22 cellular contexts compared by ENCODE assay signal in genomic region chr1:223609961-223610360, GRCh38. TPM values are rescaled to one million over a fixed set of nuclear protein-coding genes. Genes with fewer than 3 reads are reported as not detected.
DNase-seq lines count a peak whose midpoint lies in the region; ATAC-seq and TF ChIP-seq lines count a peak whose summit lies in the region.
"Had no signal": no experiment of that assay in that cellular context is flagged by ENCODE, and none has a peak within 500 bp of the region (broad histone marks: within the 10 kb centered on the region; RNA-seq: fewer than 3 reads in every experiment).

No MANE protein-coding gene starts in this region.

- BruUV-seq in Caco-2 (replicated peaks; lab: Mats Ljungman, UMichigan), result no TSS peak

- H3K4me3 Mint-ChIP-seq in nephron (no peak overlapping the region), Caco-2 (ENCODE audit: unreplicated experiment) (no peak overlapping the region)
- H3K4me3 Mint-ChIP-seq: CD4-positive, alpha-beta T cell; GM23338 had no signal

- H3K4me3 ChIP-seq in Caco-2 (ENCODE audit: low read depth, low read length) (no peak overlapping the region), uterus (no peak overlapping the region)
- H3K4me3 ChIP-seq: BLaER1, GM23338, SJSA1 had no signal

- POLR2A ChIA-PET in Caco-2 (lab: Charles Lee), result no interaction called here

- intact Hi-C loops in Caco-2 (cut with micrococcal nuclease; ENCODE audit: unreplicated experiment) (no loop called here), uterus (cut with DNase I; ENCODE audit: low total_unique reads) (no loop called here)

- no peaks in the 10 kb centered on the region for H3K27me3 ChIP-seq in Caco-2 (replicated peaks; ENCODE audit: control insufficient read depth, insufficient read depth, low read length)
- no peaks in the 10 kb centered on the region for H3K27me3 ChIP-seq in uterus
- H3K27me3 ChIP-seq: BLaER1, SJSA1 had no signal

- TF ChIP-seq CTCF in GM12873 (IDR thresholded peaks at IDR 0.05; ENCODE audit: insufficient read depth, low read depth, low read length, missing control alignments) (peak; percentile 10), nephron (IDR thresholded peaks at IDR 0.05; ENCODE audit: unreplicated experiment in 3 of 3) (no peak), Caco-2 (IDR thresholded peaks at IDR 0.05; ENCODE audit: insufficient read depth in 1 of 2, low read depth in 1 of 2, low read length in 1 of 2, severe bottlenecking in 1 of 2, unreplicated experiment in 1 of 2) (no peak), uterus (IDR thresholded peaks at IDR 0.05) (no peak)

- H3K9me3 ChIP-seq in Caco-2, result no peaks in the 10 kb centered on the region
- H3K9me3 ChIP-seq in uterus, result no peaks in the 10 kb centered on the region
- H3K9me3 ChIP-seq: SJSA1 had no signal

- H3K36me3 Mint-ChIP-seq in nephron (ENCODE audit: low read depth) (no peaks in the 10 kb centered on the region), Caco-2 (ENCODE audit: insufficient read depth, unreplicated experiment) (no peaks in the 10 kb centered on the region)

- CTCF ChIA-PET in Caco-2 (lab: Charles Lee), result interaction anchor here (1.1 to 1.3 kb wide), 2 partner anchors 52 to 53 kb away, joined by 3 to 5 read pairs; no protein-coding TSS in a partner anchor

- no peak overlapping the region for H3K27ac ChIP-seq in uterus
- H3K27ac ChIP-seq: BLaER1, KMS-11, SJSA1 had no signal

- no peaks in the 10 kb centered on the region for H3K36me3 ChIP-seq in Caco-2 (ENCODE audit: control insufficient read depth, insufficient read depth, low read length)
- no peaks in the 10 kb centered on the region for H3K36me3 ChIP-seq in uterus
- H3K36me3 ChIP-seq: BLaER1, SJSA1 had no signal

- H3K27me3 Mint-ChIP-seq in nephron (ENCODE audit: low read depth) (peaks cover 6% of the 10 kb centered on the region), Caco-2 (ENCODE audit: insufficient read depth, unreplicated experiment) (no peaks in the 10 kb centered on the region)
- H3K27me3 Mint-ChIP-seq: CD4-positive, alpha-beta T cell had no signal

- ATAC-seq in HG03039 (IDR thresholded peaks at IDR 0.05; ENCODE audit: unreplicated experiment), result no peak
- ATAC-seq: GM23338, Right ventricle myocardium inferior had no signal

- H3K9me3 Mint-ChIP-seq in nephron (peaks cover 8% of the 10 kb centered on the region), Caco-2 (ENCODE audit: unreplicated experiment) (no peaks in the 10 kb centered on the region)
- H3K9me3 Mint-ChIP-seq: CD4-positive, alpha-beta T cell had no signal

- DNase-seq in COR-L47 (lab: John Stamatoyannopoulos, UW) (peak; percentile 68), NCI-H1436 treated with DMSO at 0.1 percent for 48 hours (lab: John Stamatoyannopoulos, UW) (peak; percentile 37), Caco-2 (no peak), uterus (no peak)
- DNase-seq: CD4-positive, alpha-beta T cell; DMS153; IMR-90; NCI-H1092 treated with DMSO at 0.1 percent for 48 hours; NCI-H2029 treated with DMSO at 0.1 percent for 48 hours; NCI-H2171 treated with DMSO at 0.1 percent for 48 hours; NCI-H526 treated with DMSO at 0.1 percent for 48 hours had no signal

- H3K4me1 ChIP-seq in Caco-2 (no peaks in the 10 kb centered on the region), uterus (no peaks in the 10 kb centered on the region)
- H3K4me1 ChIP-seq: SJSA1 had no signal

- no peak for TF ChIP-seq POLR2A in uterus (IDR thresholded peaks at IDR 0.05)

- H3K27ac Mint-ChIP-seq in nephron (peak overlapping the region in 2 of 3 experiments; percentile 26 to 80), Caco-2 (ENCODE audit: unreplicated experiment) (no peak overlapping the region)
- H3K27ac Mint-ChIP-seq: CD4-positive, alpha-beta T cell; GM23338 had no signal

- no peaks in the 10 kb centered on the region for H3K4me1 Mint-ChIP-seq in nephron
- H3K4me1 Mint-ChIP-seq in Caco-2 (ENCODE audit: low read depth, unreplicated experiment), result no peaks in the 10 kb centered on the region
- H3K4me1 Mint-ChIP-seq: GM23338 had no signal

RNA-seq across cellular contexts. Expression of gene CAPN8, which starts 55.5 kb away (rescaled TPM):
- total RNA-seq in Caco-2 (2022) (4.1 and 6.7 TPM in 2 replicates), uterus (under 1 TPM in 2 of 4 donors, not detected in 2; 0.59 to 0.88 TPM)
- total RNA-seq: Daoy; GM23338; IMR-90; OCI-LY7; Right ventricle myocardium inferior; SJSA1; T-helper 1 cell treated with Interleukin-12 subunit alpha and Interleukin-12 subunit beta and Interleukin-4 antibody, amounts not matched to agents 30 ng/mL and 1 ng/mL, for 36 hours had no signal

Comparison
In these comparisons a context has a peak if more than half of its experiments do, and no peak if none do; other contexts are left out.
1. DNase-seq: peak in COR-L47 (single experiment) and NCI-H1436 treated with DMSO at 0.1 percent for 48 hours (single experiment); none in Caco-2 (0 of 2) and uterus (0 of 2).